1 cellular context compared by ENCODE assay signal in the genomic region with DNA sequence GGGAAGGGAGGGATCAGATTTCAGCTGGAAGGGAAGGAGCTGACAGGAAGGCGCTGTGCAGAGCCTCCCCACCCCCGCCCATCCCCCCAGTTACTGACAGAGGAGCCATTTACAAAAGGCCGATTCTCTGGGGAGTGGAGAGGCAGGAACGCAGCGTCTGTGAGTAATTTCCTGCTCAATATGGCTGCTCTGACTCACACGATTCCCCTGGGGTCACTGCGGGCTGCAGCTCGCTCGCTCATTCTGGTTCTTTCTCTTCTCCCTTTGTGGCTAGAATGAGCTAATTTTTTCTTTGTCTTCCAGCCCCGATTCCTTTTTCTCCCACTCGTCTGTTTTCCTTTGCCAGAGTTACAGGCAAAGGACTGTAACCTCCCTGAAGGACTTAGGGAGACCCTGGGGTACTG.
A peak's percentile ranks its signal among the peaks of the same experiment; 100 is the strongest.
TF ChIP-seq lines count a peak whose summit lies in the region.

No MANE protein-coding gene starts in this region.

TF ChIP-seq in HEK293, 187 proteins besides CTCF, POLR2A, EP300 and RAD21 (continued from another document and continues in another):
- TF ChIP-seq, protein P1, sequence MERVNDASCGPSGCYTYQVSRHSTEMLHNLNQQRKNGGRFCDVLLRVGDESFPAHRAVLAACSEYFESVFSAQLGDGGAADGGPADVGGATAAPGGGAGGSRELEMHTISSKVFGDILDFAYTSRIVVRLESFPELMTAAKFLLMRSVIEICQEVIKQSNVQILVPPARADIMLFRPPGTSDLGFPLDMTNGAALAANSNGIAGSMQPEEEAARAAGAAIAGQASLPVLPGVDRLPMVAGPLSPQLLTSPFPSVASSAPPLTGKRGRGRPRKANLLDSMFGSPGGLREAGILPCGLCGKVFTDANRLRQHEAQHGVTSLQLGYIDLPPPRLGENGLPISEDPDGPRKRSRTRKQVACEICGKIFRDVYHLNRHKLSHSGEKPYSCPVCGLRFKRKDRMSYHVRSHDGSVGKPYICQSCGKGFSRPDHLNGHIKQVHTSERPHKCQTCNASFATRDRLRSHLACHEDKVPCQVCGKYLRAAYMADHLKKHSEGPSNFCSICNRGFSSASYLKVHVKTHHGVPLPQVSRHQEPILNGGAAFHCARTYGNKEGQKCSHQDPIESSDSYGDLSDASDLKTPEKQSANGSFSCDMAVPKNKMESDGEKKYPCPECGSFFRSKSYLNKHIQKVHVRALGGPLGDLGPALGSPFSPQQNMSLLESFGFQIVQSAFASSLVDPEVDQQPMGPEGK (tag by site-specific recombination; IDR thresholded peaks at IDR 0.05): peak; percentile 94
- TF ChIP-seq ZNF473 (tag by site-specific recombination; IDR thresholded peaks at IDR 0.05) (no peak), ZNF629 (tag by site-specific recombination; IDR thresholded peaks at IDR 0.05) (peak; percentile 90), ZNF600 (tag by site-specific recombination; IDR thresholded peaks at IDR 0.05) (0 out of 2 replicates have a peak, but pooled peaks have one; percentile 40), ZNF558 (tag by site-specific recombination; IDR thresholded peaks at IDR 0.05) (no peak), KLF8 (tag by site-specific recombination; IDR thresholded peaks at IDR 0.05) (peak; percentile 93), ZNF76 (tag by site-specific recombination; IDR thresholded peaks at IDR 0.05; ENCODE audit: borderline replicate concordance, low read depth) (peak; percentile 63; the same call in 1 of the 2 replicates), ZNF416 (tag by site-specific recombination; IDR thresholded peaks at IDR 0.05) (no peak), ZNF501 (tag by site-specific recombination; IDR thresholded peaks at IDR 0.05) (no peak), ZNF324 (tag by site-specific recombination; IDR thresholded peaks at IDR 0.05) (0 out of 2 replicates have a peak, but pooled peaks have one; percentile 25), ZNF561 (tag by site-specific recombination; IDR thresholded peaks at IDR 0.05; ENCODE audit: borderline replicate concordance) (peak; percentile 97), ZNF133 (tag by site-specific recombination; IDR thresholded peaks at IDR 0.05) (no peak), ZNF311 (tag by site-specific recombination; IDR thresholded peaks at IDR 0.05; ENCODE audit: borderline replicate concordance) (no peak), KLF10 (tag by site-specific recombination; IDR thresholded peaks at IDR 0.05) (peak; percentile 98), ZNF623 (tag by site-specific recombination; IDR thresholded peaks at IDR 0.05) (0 out of 2 replicates have a peak, but pooled peaks have one; percentile 19), ZNF184 (tag by site-specific recombination; IDR thresholded peaks at IDR 0.05) (peak; percentile 65; the same call in 1 of the 2 replicates), ZNF585B (tag by site-specific recombination; IDR thresholded peaks at IDR 0.05) (no peak), ZBTB8A (tag by site-specific recombination; IDR thresholded peaks at IDR 0.05) (peak; percentile 47), ZNF2 (tag by site-specific recombination; IDR thresholded peaks at IDR 0.05) (0 out of 2 replicates have a peak, but pooled peaks have one; percentile 31), ZNF624 (tag by site-specific recombination; IDR thresholded peaks at IDR 0.05) (no peak), ZNF155 (tag by site-specific recombination; IDR thresholded peaks at IDR 0.05) (no peak), ZNF792 (tag by site-specific recombination; IDR thresholded peaks at IDR 0.05) (no peak), ZNF660 (tag by site-specific recombination; IDR thresholded peaks at IDR 0.05) (peak; percentile 84), ZNF223 (tag by site-specific recombination; IDR thresholded peaks at IDR 0.05) (no peak), RBAK (tag by site-specific recombination; IDR thresholded peaks at IDR 0.05) (no peak), ZNF132 (tag by site-specific recombination; IDR thresholded peaks at IDR 0.05; ENCODE audit: borderline replicate concordance) (no peak), ZNF274 (IDR thresholded peaks at IDR 0.05; ENCODE audit: low read length) (no peak), ZNF274 (tag by site-specific recombination; IDR thresholded peaks at IDR 0.05; ENCODE audit: borderline replicate concordance) (no peak)
- TF ChIP-seq, protein P2, sequence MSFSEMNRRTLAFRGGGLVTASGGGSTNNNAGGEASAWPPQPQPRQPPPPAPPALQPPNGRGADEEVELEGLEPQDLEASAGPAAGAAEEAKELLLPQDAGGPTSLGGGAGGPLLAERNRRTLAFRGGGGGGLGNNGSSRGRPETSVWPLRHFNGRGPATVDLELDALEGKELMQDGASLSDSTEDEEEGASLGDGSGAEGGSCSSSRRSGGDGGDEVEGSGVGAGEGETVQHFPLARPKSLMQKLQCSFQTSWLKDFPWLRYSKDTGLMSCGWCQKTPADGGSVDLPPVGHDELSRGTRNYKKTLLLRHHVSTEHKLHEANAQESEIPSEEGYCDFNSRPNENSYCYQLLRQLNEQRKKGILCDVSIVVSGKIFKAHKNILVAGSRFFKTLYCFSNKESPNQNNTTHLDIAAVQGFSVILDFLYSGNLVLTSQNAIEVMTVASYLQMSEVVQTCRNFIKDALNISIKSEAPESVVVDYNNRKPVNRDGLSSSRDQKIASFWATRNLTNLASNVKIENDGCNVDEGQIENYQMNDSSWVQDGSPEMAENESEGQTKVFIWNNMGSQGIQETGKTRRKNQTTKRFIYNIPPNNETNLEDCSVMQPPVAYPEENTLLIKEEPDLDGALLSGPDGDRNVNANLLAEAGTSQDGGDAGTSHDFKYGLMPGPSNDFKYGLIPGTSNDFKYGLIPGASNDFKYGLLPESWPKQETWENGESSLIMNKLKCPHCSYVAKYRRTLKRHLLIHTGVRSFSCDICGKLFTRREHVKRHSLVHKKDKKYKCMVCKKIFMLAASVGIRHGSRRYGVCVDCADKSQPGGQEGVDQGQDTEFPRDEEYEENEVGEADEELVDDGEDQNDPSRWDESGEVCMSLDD (tag by site-specific recombination; IDR thresholded peaks at IDR 0.05): peak; percentile 78; the same call in 1 of the 2 replicates
- TF ChIP-seq, protein P3, sequence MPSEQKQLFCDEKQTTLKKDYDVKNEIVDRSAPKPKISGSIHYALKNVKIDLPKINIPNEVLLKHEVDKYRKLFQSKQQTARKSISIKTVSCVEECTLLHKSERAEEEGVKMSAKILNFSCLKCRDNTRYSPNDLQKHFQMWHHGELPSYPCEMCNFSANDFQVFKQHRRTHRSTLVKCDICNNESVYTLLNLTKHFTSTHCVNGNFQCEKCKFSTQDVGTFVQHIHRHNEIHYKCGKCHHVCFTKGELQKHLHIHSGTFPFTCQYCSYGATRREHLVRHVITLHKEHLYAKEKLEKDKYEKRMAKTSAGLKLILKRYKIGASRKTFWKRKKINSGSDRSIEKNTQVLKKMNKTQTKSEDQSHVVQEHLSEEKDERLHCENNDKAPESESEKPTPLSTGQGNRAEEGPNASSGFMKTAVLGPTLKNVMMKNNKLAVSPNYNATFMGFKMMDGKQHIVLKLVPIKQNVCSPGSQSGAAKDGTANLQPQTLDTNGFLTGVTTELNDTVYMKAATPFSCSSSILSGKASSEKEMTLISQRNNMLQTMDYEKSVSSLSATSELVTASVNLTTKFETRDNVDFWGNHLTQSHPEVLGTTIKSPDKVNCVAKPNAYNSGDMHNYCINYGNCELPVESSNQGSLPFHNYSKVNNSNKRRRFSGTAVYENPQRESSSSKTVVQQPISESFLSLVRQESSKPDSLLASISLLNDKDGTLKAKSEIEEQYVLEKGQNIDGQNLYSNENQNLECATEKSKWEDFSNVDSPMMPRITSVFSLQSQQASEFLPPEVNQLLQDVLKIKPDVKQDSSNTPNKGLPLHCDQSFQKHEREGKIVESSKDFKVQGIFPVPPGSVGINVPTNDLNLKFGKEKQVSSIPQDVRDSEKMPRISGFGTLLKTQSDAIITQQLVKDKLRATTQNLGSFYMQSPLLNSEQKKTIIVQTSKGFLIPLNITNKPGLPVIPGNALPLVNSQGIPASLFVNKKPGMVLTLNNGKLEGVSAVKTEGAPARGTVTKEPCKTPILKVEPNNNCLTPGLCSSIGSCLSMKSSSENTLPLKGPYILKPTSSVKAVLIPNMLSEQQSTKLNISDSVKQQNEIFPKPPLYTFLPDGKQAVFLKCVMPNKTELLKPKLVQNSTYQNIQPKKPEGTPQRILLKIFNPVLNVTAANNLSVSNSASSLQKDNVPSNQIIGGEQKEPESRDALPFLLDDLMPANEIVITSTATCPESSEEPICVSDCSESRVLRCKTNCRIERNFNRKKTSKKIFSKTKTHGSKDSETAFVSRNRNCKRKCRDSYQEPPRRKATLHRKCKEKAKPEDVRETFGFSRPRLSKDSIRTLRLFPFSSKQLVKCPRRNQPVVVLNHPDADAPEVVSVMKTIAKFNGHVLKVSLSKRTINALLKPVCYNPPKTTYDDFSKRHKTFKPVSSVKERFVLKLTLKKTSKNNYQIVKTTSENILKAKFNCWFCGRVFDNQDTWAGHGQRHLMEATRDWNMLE (tag by site-specific recombination; conservative IDR thresholded peaks at IDR 0.05; ENCODE audit: low read depth): 0 out of 2 replicates have a peak, but pooled peaks have one; percentile 30
- TF ChIP-seq, protein P4, sequence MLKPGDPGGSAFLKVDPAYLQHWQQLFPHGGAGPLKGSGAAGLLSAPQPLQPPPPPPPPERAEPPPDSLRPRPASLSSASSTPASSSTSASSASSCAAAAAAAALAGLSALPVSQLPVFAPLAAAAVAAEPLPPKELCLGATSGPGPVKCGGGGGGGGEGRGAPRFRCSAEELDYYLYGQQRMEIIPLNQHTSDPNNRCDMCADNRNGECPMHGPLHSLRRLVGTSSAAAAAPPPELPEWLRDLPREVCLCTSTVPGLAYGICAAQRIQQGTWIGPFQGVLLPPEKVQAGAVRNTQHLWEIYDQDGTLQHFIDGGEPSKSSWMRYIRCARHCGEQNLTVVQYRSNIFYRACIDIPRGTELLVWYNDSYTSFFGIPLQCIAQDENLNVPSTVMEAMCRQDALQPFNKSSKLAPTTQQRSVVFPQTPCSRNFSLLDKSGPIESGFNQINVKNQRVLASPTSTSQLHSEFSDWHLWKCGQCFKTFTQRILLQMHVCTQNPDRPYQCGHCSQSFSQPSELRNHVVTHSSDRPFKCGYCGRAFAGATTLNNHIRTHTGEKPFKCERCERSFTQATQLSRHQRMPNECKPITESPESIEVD (tag by site-specific recombination; IDR thresholded peaks at IDR 0.05): peak; percentile 75
- TF ChIP-seq, protein P5, sequence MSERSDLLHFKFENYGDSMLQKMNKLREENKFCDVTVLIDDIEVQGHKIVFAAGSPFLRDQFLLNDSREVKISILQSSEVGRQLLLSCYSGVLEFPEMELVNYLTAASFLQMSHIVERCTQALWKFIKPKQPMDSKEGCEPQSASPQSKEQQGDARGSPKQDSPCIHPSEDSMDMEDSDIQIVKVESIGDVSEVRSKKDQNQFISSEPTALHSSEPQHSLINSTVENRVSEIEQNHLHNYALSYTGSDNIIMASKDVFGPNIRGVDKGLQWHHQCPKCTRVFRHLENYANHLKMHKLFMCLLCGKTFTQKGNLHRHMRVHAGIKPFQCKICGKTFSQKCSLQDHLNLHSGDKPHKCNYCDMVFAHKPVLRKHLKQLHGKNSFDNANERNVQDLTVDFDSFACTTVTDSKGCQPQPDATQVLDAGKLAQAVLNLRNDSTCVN (tag by site-specific recombination; optimal IDR thresholded peaks at IDR 0.05): peak; percentile 31
- TF ChIP-seq, protein P6, sequence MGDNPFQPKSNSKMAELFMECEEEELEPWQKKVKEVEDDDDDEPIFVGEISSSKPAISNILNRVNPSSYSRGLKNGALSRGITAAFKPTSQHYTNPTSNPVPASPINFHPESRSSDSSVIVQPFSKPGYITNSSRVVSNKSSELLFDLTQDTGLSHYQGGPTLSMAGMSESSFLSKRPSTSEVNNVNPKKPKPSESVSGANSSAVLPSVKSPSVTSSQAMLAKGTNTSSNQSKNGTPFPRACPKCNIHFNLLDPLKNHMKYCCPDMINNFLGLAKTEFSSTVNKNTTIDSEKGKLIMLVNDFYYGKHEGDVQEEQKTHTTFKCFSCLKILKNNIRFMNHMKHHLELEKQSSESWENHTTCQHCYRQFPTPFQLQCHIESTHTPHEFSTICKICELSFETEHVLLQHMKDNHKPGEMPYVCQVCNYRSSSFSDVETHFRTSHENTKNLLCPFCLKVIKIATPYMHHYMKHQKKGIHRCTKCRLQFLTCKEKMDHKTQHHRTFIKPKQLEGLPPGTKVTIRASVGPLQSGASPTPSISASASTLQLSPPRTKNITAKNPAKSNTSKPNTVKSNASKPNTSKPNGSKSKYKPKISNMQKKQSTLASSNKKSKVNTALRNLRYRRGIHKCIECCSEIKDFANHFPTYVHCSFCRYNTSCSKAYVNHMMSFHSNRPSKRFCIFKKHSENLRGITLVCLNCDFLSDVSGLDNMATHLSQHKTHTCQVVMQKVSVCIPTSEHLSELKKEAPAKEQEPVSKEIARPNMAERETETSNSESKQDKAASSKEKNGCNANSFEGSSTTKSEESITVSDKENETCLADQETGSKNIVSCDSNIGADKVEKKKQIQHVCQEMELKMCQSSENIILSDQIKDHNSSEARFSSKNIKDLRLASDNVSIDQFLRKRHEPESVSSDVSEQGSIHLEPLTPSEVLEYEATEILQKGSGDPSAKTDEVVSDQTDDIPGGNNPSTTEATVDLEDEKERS (tag by site-specific recombination; IDR thresholded peaks at IDR 0.05): no peak
- TF ChIP-seq, protein P7, sequence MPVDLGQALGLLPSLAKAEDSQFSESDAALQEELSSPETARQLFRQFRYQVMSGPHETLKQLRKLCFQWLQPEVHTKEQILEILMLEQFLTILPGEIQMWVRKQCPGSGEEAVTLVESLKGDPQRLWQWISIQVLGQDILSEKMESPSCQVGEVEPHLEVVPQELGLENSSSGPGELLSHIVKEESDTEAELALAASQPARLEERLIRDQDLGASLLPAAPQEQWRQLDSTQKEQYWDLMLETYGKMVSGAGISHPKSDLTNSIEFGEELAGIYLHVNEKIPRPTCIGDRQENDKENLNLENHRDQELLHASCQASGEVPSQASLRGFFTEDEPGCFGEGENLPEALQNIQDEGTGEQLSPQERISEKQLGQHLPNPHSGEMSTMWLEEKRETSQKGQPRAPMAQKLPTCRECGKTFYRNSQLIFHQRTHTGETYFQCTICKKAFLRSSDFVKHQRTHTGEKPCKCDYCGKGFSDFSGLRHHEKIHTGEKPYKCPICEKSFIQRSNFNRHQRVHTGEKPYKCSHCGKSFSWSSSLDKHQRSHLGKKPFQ (tag by site-specific recombination; IDR thresholded peaks at IDR 0.05): peak; percentile 82
- TF ChIP-seq, protein P8, sequence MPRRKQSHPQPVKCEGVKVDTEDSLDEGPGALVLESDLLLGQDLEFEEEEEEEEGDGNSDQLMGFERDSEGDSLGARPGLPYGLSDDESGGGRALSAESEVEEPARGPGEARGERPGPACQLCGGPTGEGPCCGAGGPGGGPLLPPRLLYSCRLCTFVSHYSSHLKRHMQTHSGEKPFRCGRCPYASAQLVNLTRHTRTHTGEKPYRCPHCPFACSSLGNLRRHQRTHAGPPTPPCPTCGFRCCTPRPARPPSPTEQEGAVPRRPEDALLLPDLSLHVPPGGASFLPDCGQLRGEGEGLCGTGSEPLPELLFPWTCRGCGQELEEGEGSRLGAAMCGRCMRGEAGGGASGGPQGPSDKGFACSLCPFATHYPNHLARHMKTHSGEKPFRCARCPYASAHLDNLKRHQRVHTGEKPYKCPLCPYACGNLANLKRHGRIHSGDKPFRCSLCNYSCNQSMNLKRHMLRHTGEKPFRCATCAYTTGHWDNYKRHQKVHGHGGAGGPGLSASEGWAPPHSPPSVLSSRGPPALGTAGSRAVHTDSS (tag by site-specific recombination; IDR thresholded peaks at IDR 0.05): no peak
- TF ChIP-seq, protein P9, sequence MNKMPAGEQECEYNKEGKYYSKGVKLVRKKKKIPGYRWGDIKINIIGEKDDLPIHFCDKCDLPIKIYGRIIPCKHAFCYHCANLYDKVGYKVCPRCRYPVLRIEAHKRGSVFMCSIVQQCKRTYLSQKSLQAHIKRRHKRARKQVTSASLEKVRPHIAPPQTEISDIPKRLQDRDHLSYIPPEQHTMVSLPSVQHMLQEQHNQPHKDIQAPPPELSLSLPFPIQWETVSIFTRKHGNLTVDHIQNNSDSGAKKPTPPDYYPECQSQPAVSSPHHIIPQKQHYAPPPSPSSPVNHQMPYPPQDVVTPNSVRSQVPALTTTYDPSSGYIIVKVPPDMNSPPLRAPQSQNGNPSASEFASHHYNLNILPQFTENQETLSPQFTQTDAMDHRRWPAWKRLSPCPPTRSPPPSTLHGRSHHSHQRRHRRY (tag by site-specific recombination; IDR thresholded peaks at IDR 0.05): no peak
